9 cellular contexts compared by ENCODE assay signal in genomic region chr1:170661646-170662411, GRCh38. TPM values are rescaled to one million over a fixed set of nuclear protein-coding genes. Genes with fewer than 3 reads are reported as not detected.
DNase-seq lines count a peak whose midpoint lies in the region; ATAC-seq, FAIRE-seq and TF ChIP-seq lines count a peak whose summit lies in the region.
"Had no signal": no experiment of that assay in that cellular context is flagged by ENCODE, and none has a peak within 500 bp of the region (broad histone marks: within the 10 kb centered on the region; RNA-seq: fewer than 3 reads in every experiment).

No MANE protein-coding gene starts in this region.

- in situ Hi-C loops in GM12878 (cut with MboI) = no loop called here

- WGBS in GM12878 (ENCODE audit: insufficient coverage, insufficient replicate concordance, low lambda C conversion rate, missing lambda C conversion rate) = 33% methylated on average over 25 of the region's 31 CpGs
- WGBS in suprapubic skin = 3% methylated on average over 31 of the region's 31 CpGs
- 3 to 10% (median 6%) methylated on average over 28 to 31 of the region's 31 CpGs for whole genome bisulfite sequencing in small intestine, 3 donors

- H3K9ac ChIP-seq in GM12878 (ENCODE audit: control insufficient read depth, insufficient read depth, low read length) (no peak overlapping the region), iPS-20b (ENCODE audit: low read depth, low read length) (no peak overlapping the region)

- intact Hi-C loops in GM12878 (cut with micrococcal nuclease; ENCODE audit: unreplicated experiment) = loop anchor here (10.0 kb wide), 1 partner anchor 67 kb away; no protein-coding TSS in a partner anchor

- H3K4me1 ChIP-seq in GM23338 (ENCODE audit: insufficient read depth) (peaks cover 58% of the 10 kb centered on the region), GM12878 (ENCODE audit: control insufficient read depth, insufficient read depth, low read length) (no peaks in the 10 kb centered on the region), iPS-20b (ENCODE audit: insufficient read depth, low read length) (peaks cover 25% of the 10 kb centered on the region; the same call in 1 of the 2 replicates), suprapubic skin (peaks cover 38% of the 10 kb centered on the region), small intestine (ENCODE audit: control insufficient read depth in 2 of 2, insufficient read depth in 1 of 2, low read depth in 1 of 2, low read length in 1 of 2) (peaks cover 0 to 4% of the 10 kb centered on the region in 2 donors)

- H3K4me2 ChIP-seq in GM23338 (peak overlapping the region; percentile 85), GM12878 (ENCODE audit: control insufficient read depth, insufficient read depth) (no peak overlapping the region)

- H4K20me1 ChIP-seq in GM23338 (replicated peaks; ENCODE audit: insufficient read depth) = peaks cover 17% of the 10 kb centered on the region
- H4K20me1 ChIP-seq in GM12878 (ENCODE audit: control insufficient read depth, insufficient read depth) = no peaks in the 10 kb centered on the region

- H3K27me3 ChIP-seq in GM23338 (ENCODE audit: insufficient read depth) = peaks cover 94% of the 10 kb centered on the region
- peaks cover 10 to 35% of the 10 kb centered on the region in 2 experiments for H3K27me3 ChIP-seq in GM12878 (replicated peaks in 1 of 2; ENCODE audit: control insufficient read depth in 2 of 2, insufficient read depth in 2 of 2, low read length in 1 of 2)
- H3K27me3 ChIP-seq in iPS-20b (ENCODE audit: insufficient read depth, low read length) = peaks cover 99% of the 10 kb centered on the region
- peaks cover 58% of the 10 kb centered on the region for H3K27me3 ChIP-seq in suprapubic skin
- peaks cover 4 to 53% of the 10 kb centered on the region in 2 donors for H3K27me3 ChIP-seq in small intestine (ENCODE audit: control insufficient read depth in 2 of 2, insufficient read depth in 2 of 2, low read length in 2 of 2)

- H3K9me3 Mint-ChIP-seq in GM23338 = peaks cover 7% of the 10 kb centered on the region; the same call in 2 of the 3 replicates

- H3F3A ChIP-seq in GM23338 (replicated peaks; ENCODE audit: low read depth) = 0 out of 2 replicates have a peak, but pooled peaks cover 10% of the 10 kb centered on the region

- ATAC-seq in GM23338 = peak; percentile 31
- ATAC-seq in GM12878 = no peak
- no peak for ATAC-seq in left lobe of liver
- ATAC-seq: K562 had no signal

- no TSS peak for BruUV-seq in GM12878 (replicated peaks; lab: Mats Ljungman, UMichigan)

- peaks cover 95% of the 10 kb centered on the region for H3K27me3 Mint-ChIP-seq in GM23338 (ENCODE audit: insufficient read depth, low read depth, poor library complexity)

- H3K36me3 ChIP-seq in GM23338 (ENCODE audit: insufficient read depth) (no peaks in the 10 kb centered on the region; the same call in 1 of the 2 replicates), GM12878 (ENCODE audit: control insufficient read depth in 2 of 2, insufficient read depth in 2 of 2, low read length in 1 of 2) (no peaks in the 10 kb centered on the region), iPS-20b (ENCODE audit: insufficient read depth, low read depth, low read length) (no peaks in the 10 kb centered on the region), suprapubic skin (no peaks in the 10 kb centered on the region), small intestine (ENCODE audit: control insufficient read depth in 2 of 2, insufficient read depth in 2 of 2, low read length in 2 of 2) (no peaks in the 10 kb centered on the region)

- FAIRE-seq in GM12878 (lab: Jason Lieb, UNC) (no peak), small intestine (lab: Jason Lieb, UNC) (no peak)
- FAIRE-seq: K562 had no signal

- H3K9me3 ChIP-seq in GM12878 (replicated peaks; ENCODE audit: control insufficient read depth, insufficient read depth, low read length) (no peaks in the 10 kb centered on the region; the same call in 2 of the 3 replicates), iPS-20b (ENCODE audit: insufficient read depth, low read depth, low read length) (no peaks in the 10 kb centered on the region), suprapubic skin (no peaks in the 10 kb centered on the region), small intestine (ENCODE audit: control insufficient read depth, low read depth) (no peaks in the 10 kb centered on the region)

- TF ChIP-seq RAD21 in GM12878 (IDR thresholded peaks at IDR 0.05; ENCODE audit: insufficient read depth, low read depth, low read length) = no peak

- DNase-seq in GM23338 (ENCODE audit: low spot score) = peak; percentile 79
- no peak for DNase-seq in GM12878 (ENCODE audit: low read depth, low spot score)
- peak in 1 of 2 donors; percentile 75 for DNase-seq in suprapubic skin (ENCODE audit: low spot score in 2 of 2)
- DNase-seq in GF-D8 (lab: John Stamatoyannopoulos, UW) = no peak
- DNase-seq in left lobe of liver (ENCODE audit: low spot score) = no peak
- DNase-seq in small intestine = no peak
- no peak for DNase-seq in OCI-M2 (lab: John Stamatoyannopoulos, UW; ENCODE audit: unreplicated experiment)

- H3K4me1 Mint-ChIP-seq in GM23338 = peaks cover 39% of the 10 kb centered on the region

- H3K79me2 ChIP-seq in GM23338 (replicated peaks; ENCODE audit: insufficient read depth) = no peaks in the 10 kb centered on the region
- no peaks in the 10 kb centered on the region for H3K79me2 ChIP-seq in GM12878 (ENCODE audit: control insufficient read depth, insufficient read depth, low read length)

- CTCF ChIA-PET in GM12878 (lab: Yijun Ruan, JAX) = interaction anchor here (0.7 to 2.8 kb wide), 2 partner anchors 71 to 77 kb away, joined by 3 to 6 read pairs; no protein-coding TSS in a partner anchor

- POLR2A ChIA-PET in GM12878 (lab: Charles Lee) = interaction anchor here (1.0 to 1.2 kb wide), 3 partner anchors 68 to 129 kb away, joined by 4 to 10 read pairs (median 5); no protein-coding TSS in a partner anchor

- H2AFZ ChIP-seq in GM23338 (0 out of 2 replicates have a peak overlapping the region, but pooled peaks have one; percentile 19), GM12878 (ENCODE audit: control insufficient read depth, low read depth, low read length) (no peak overlapping the region)

- H3K4me3 Mint-ChIP-seq in GM23338 = peak overlapping the region; percentile 64

- H3K36me3 Mint-ChIP-seq in GM23338 (ENCODE audit: low read depth) = no peaks in the 10 kb centered on the region; the same call in 2 of the 3 replicates

- no peak overlapping the region for H3K27ac ChIP-seq in GM23338 (ENCODE audit: low read depth)
- H3K27ac ChIP-seq in GM12878 (ENCODE audit: control insufficient read depth, insufficient read depth) = no peak overlapping the region
- H3K27ac ChIP-seq in iPS-20b (ENCODE audit: low read length) = no peak overlapping the region
- peak overlapping the region; percentile 84 for H3K27ac ChIP-seq in suprapubic skin
- no peak overlapping the region for H3K27ac ChIP-seq in small intestine (ENCODE audit: low read depth in 1 of 2, low read length in 1 of 2)

- TF ChIP-seq EP300 in GM12878 (IDR thresholded peaks at IDR 0.05; ENCODE audit: borderline replicate concordance in 1 of 2, control insufficient read depth in 1 of 2, low read depth in 2 of 2, low read length in 2 of 2) = no peak
- TF ChIP-seq EP300 in suprapubic skin (IDR thresholded peaks at IDR 0.05) = no peak

- no peak for TF ChIP-seq CTCF in GM23338 (conservative IDR thresholded peaks at IDR 0.05; ENCODE audit: low read depth in 2 of 2)
- TF ChIP-seq CTCF in GM12878 (IDR thresholded peaks at IDR 0.05 in 2 of 3, conservative IDR thresholded peaks at IDR 0.05 in 1 of 3; ENCODE audit: control insufficient read depth in 2 of 3, extremely low read depth in 1 of 3, insufficient read depth in 1 of 3, low read depth in 3 of 3, low read length in 3 of 3) = no peak
- TF ChIP-seq CTCF in suprapubic skin (IDR thresholded peaks at IDR 0.05) = no peak

- peak overlapping the region; percentile 79 for H3K4me3 ChIP-seq in GM23338
- H3K4me3 ChIP-seq in GM12878 = no peak overlapping the region
- peak overlapping the region; percentile 64 for H3K4me3 ChIP-seq in iPS-20b (ENCODE audit: low read length)
- H3K4me3 ChIP-seq in suprapubic skin = peak overlapping the region; percentile 59
- H3K4me3 ChIP-seq in small intestine (ENCODE audit: low read depth in 1 of 2, low read length in 2 of 2) = no peak overlapping the region
- H3K4me3 ChIP-seq: K562 had no signal

- TF ChIP-seq POLR2A in GM12878 (IDR thresholded peaks at IDR 0.05; ENCODE audit: low read depth, low read length) (no peak), suprapubic skin (IDR thresholded peaks at IDR 0.05) (no peak)

- RAD21 ChIA-PET in GM12878 (lab: Charles Lee; ENCODE audit: unreplicated experiment) = interaction anchor here (0.8 to 6.2 kb wide), 10 partner anchors 16 to 138 kb away, joined by 3 to 41 read pairs (median 4); partner anchors contain the start of gene GORAB

- no peaks in the 10 kb centered on the region for H3K9me2 ChIP-seq in GM23338 (ENCODE audit: insufficient read depth)

- no peak overlapping the region for H3K27ac Mint-ChIP-seq in GM23338

- SMC1A ChIA-PET in GM12878 (lab: Charles Lee; ENCODE audit: uncharacterized antibody, unreplicated experiment) = interaction anchor here (1.0 to 12.1 kb wide), 9 partner anchors 13 to 132 kb away, joined by 3 to 150 read pairs (median 4); no protein-coding TSS in a partner anchor

RNA-seq across cellular contexts. Expression of gene PRRX1, which starts 2.1 kb away (rescaled TPM):
- not detected in 2 replicates for total RNA-seq in GM23338 (2014; rRNA removed; shearing (Covaris generic))
- 0.58 TPM in 1 of 2 replicates, not detected in the other for polyA plus RNA-seq in GM23338 (2016; fragmentation: Nextera tagmentation; extraction: Ambion mirVana)
- 30.6 and 33.8 TPM in 2 replicates for total RNA-seq in GM12878 (2013; cell fraction: nucleolus; rRNA removed)
- total RNA-seq in GM12878 (2014; rRNA removed) = 2.7 and 3.7 TPM in 2 replicates
- 1.3 and 2.4 TPM in 2 replicates for total RNA-seq in GM12878 (2014; rRNA removed; fragmentation: Illumina TruSeq; extraction: Trizol)
- 2.0 and 2.8 TPM in 2 replicates for total RNA-seq in GM12878 (2021)
- 0.16 TPM for polyA plus RNA-seq in GM12878 (2011; ENCODE audit: low read depth)
- 48.2 and 64.6 TPM in 2 replicates for polyA plus RNA-seq in GM12878 (2011; rRNA removed)
- 35.9 and 39.3 TPM in 2 replicates for polyA plus RNA-seq in GM12878 (2011; cell fraction: cytosol; rRNA removed)
- polyA plus RNA-seq in GM12878 (2011; cell fraction: nucleus; rRNA removed) = 34.2 and 44.6 TPM in 2 replicates
- 0.26 and 0.56 TPM in 2 replicates for polyA plus RNA-seq in GM12878 (2012)
- polyA plus RNA-seq in GM12878 (2014; fragmentation: Illumina TruSeq; extraction: Trizol) = 1.6 and 5.1 TPM in 2 replicates
- under 1 TPM; 0.42 to 0.48 TPM for polyA plus RNA-seq in GM12878 (2014; fragmentation: Nextera tagmentation; extraction: Ambion mirVana)
- polyA plus RNA-seq in GM12878 (2014; rRNA removed) = 1.4 and 2.2 TPM in 2 replicates
- 1 to 10 TPM in 1 of 2 experiments, under 1 TPM in 1; 0.67 to 1.3 TPM for polyA plus RNA-seq in GM12878 (2016; fragmentation: Nextera tagmentation; extraction: Ambion mirVana)
- polyA minus RNA-seq in GM12878 (2011; rRNA and poly(A)+ RNA removed) = 63.7 and 81.4 TPM in 2 replicates
- 24.7 and 24.9 TPM in 2 replicates for polyA minus RNA-seq in GM12878 (2011; cell fraction: cytosol; rRNA and poly(A)+ RNA removed)
- 22.6 and 31.6 TPM in 2 replicates for polyA minus RNA-seq in GM12878 (2011; cell fraction: nucleus; rRNA and poly(A)+ RNA removed)
- total RNA-seq in suprapubic skin = 10 to 100 TPM; 14.7 to 32.5 (median 23.5) TPM
- total RNA-seq in left lobe of liver = 0.15 TPM
- polyA plus RNA-seq in small intestine = 1 to 10 TPM in 1 of 3 donors, under 1 TPM in 2; 0.22 to 1.7 (median 0.54) TPM
- total RNA-seq: K562 had no signal
- polyA plus RNA-seq: K562 had no signal

Comparison
In these comparisons a context has a peak if more than half of its experiments do, and no peak if none do; other contexts are left out.
1. H3K4me3 ChIP-seq: peak in GM23338 (single experiment), iPS-20b (single experiment) and suprapubic skin (single experiment); none in GM12878 (single experiment) and small intestine (0 of 2).